In the genomic region with DNA sequence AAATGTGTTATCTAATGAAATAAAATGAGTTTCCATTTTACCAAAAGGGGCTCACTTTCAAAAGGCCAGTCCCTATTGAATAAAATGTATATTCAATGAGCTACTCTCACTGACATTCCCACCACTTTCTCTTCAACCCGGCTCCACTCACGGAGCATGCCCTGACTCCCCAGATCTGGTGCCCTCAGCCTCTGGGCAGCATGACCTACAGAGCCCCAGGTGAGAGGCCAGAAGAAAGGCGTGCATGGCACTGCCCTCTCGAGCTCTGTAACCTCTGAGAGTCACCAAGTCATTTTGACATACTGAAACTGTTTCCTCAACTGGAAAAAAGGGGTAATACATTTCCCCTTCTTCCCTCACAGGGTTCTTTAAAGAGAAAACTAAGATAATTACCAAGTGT, we compare ENCODE assay signal across 29 cellular contexts. TPM values are rescaled to one million over a fixed set of nuclear protein-coding genes. Genes with fewer than 3 reads are reported as not detected.
"Had no signal": no experiment of that assay in that cellular context is flagged by ENCODE, and none has a peak within 500 bp of the region (broad histone marks: within the 10 kb centered on the region; RNA-seq: fewer than 3 reads in every experiment).

No MANE protein-coding gene starts in this region.

- H3K9me3 ChIP-seq: ascending aorta had no signal

- H3K27me3 ChIP-seq: ascending aorta, cardiac muscle cell had no signal

- H3K27ac ChIP-seq: ascending aorta, cardiac muscle cell, WERI-Rb-1 had no signal

- DNase-seq: activated CD4-positive, alpha-beta memory T cell treated with anti-CD3 and anti-CD28 coated beads, Interleukin-2, amount 10 ng/mL, durations not matched to agents 7 days and 5 days; activated CD4-positive, alpha-beta T cell treated with anti-CD3 and anti-CD28 coated beads for 1 hour; activated CD4-positive, alpha-beta T cell treated with anti-CD3 and anti-CD28 coated beads for 36 hours; activated CD4-positive, alpha-beta T cell treated with anti-CD3 and anti-CD28 coated beads for 48 hours; activated CD4-positive, alpha-beta T cell treated with anti-CD3 and anti-CD28 coated beads, Interleukin-2, amount 10 ng/mL, durations not matched to agents 7 days and 5 days; activated CD4-positive, alpha-beta T cell treated with anti-CD3 and anti-CD28 coated beads, Interleukin-2, amount 50 U/mL, for 48 hours; activated CD4-positive, CD25-positive, alpha-beta regulatory T cell; activated CD8-positive, alpha-beta memory T cell treated with anti-CD3 and anti-CD28 coated beads for 24 hours; activated CD8-positive, alpha-beta memory T cell treated with anti-CD3 and anti-CD28 coated beads, Interleukin-2, amount 10 ng/mL, durations not matched to agents 7 days and 5 days; activated CD8-positive, alpha-beta memory T cell treated with anti-CD3 and anti-CD28 coated beads, Interleukin-2, amount 50 U/mL, for 48 hours; activated CD8-positive, alpha-beta T cell treated with anti-CD3 and anti-CD28 coated beads, Interleukin-2, amount 10 ng/mL, durations not matched to agents 7 days and 5 days; activated effector memory CD4-positive, alpha-beta T cell treated with Interleukin-2 at 50 U/mL for 16 hours; activated gamma-delta T cell; activated naive CD4-positive, alpha-beta T cell treated with anti-CD3 and anti-CD28 coated beads, Interleukin-2, amount 10 ng/mL, durations not matched to agents 7 days and 5 days; activated naive CD4-positive, alpha-beta T cell treated with Interleukin-2 at 50 U/mL for 16 hours; activated T-cell treated with anti-CD3 and anti-CD28 coated beads, Interleukin-2, amount 50 U/mL, for 24 hours; activated T-cell treated with anti-CD3 and anti-CD28 coated beads, Interleukin-2, amount 50 U/mL, for 48 hours; amygdala; anterior cingulate cortex; cerebellar nuclear complex; T-helper 1 cell; T-helper 2 cell; T-helper 9 cell; WERI-Rb-1 had no signal

- FAIRE-seq: bronchial epithelial cell, TTC549 had no signal

- H3K4me1 ChIP-seq: ascending aorta had no signal

- H3K4me3 ChIP-seq: ascending aorta, cardiac muscle cell had no signal

- H3K36me3 ChIP-seq: ascending aorta, cardiac muscle cell, WERI-Rb-1 had no signal

RNA-seq across cellular contexts. Expression of gene SIAH3, which starts 25.2 kb away (rescaled TPM):
- total RNA-seq: activated CD8-positive, alpha-beta memory T cell treated with anti-CD3 and anti-CD28 coated beads, Interleukin-2, amount 10 ng/mL, durations not matched to agents 7 days and 5 days; activated CD8-positive, alpha-beta T cell treated with anti-CD3 and anti-CD28 coated beads, Interleukin-2, amount 10 ng/mL, durations not matched to agents 7 days and 5 days; ascending aorta; bronchial epithelial cell had no signal
- polyA plus RNA-seq: adipose tissue had no signal
